Comparison of ENCODE assay signal across 19 cellular contexts in genomic region chrX:122622800-122623199, GRCh38.
"Had no signal": no experiment of that assay in that cellular context is flagged by ENCODE, and none has a peak within 500 bp of the region (broad histone marks: within the 10 kb centered on the region; RNA-seq: fewer than 3 reads in every experiment).

No MANE protein-coding gene starts in this region.

- H3K27ac ChIP-seq: brain microvascular endothelial cell, gastrocnemius medialis, heart right ventricle, ovary, tibial artery, vagina had no signal

- H3K9me3 ChIP-seq: gastrocnemius medialis, ovary, tibial artery, vagina had no signal

- H3K9me3 Mint-ChIP-seq: activated B cell treated with CpG ODN at 0.5 μM for 24 hours had no signal

- H3K27me3 ChIP-seq: brain microvascular endothelial cell, gastrocnemius medialis, heart right ventricle, ovary, tibial artery, vagina had no signal

- H3K36me3 Mint-ChIP-seq: activated naive CD8-positive, alpha-beta T cell had no signal

- H3K36me3 ChIP-seq: brain microvascular endothelial cell, gastrocnemius medialis, heart right ventricle, ovary, tibial artery, vagina had no signal

- H3K4me3 ChIP-seq: gastrocnemius medialis, heart right ventricle, ovary, tibial artery, vagina had no signal

- H3K27ac Mint-ChIP-seq: activated B cell treated with CpG ODN at 0.5 μM for 24 hours; activated CD4-positive, alpha-beta T cell treated with anti-CD3 and anti-CD28 coated beads, Interleukin-2, amount 10 ng/mL, durations not matched to agents 7 days and 5 days; activated naive CD8-positive, alpha-beta T cell; activated T-cell treated with anti-CD3 and anti-CD28 coated beads, Interleukin-2, amount 50 U/mL, for 72 hours; dendritic cell treated with granulocyte-macrophage colony-stimulating factor and Interleukin-4, amounts not matched to agents 40 ng/mL and 50 ng/mL, for 4 days had no signal

- H3K27me3 Mint-ChIP-seq: activated B cell treated with CpG ODN at 0.5 μM for 24 hours; activated CD4-positive, alpha-beta T cell treated with anti-CD3 and anti-CD28 coated beads, Interleukin-2, amount 10 ng/mL, durations not matched to agents 7 days and 5 days; activated naive CD8-positive, alpha-beta T cell; dendritic cell treated with granulocyte-macrophage colony-stimulating factor and Interleukin-4, amounts not matched to agents 40 ng/mL and 50 ng/mL, for 4 days had no signal

- H3K4me3 Mint-ChIP-seq: activated B cell treated with CpG ODN at 0.5 μM for 24 hours; activated CD4-positive, alpha-beta T cell treated with anti-CD3 and anti-CD28 coated beads, Interleukin-2, amount 10 ng/mL, durations not matched to agents 7 days and 5 days; activated naive CD8-positive, alpha-beta T cell; activated T-cell treated with anti-CD3 and anti-CD28 coated beads, Interleukin-2, amount 50 U/mL, for 72 hours; dendritic cell treated with granulocyte-macrophage colony-stimulating factor and Interleukin-4, amounts not matched to agents 40 ng/mL and 50 ng/mL, for 4 days; neural crest cell had no signal

- DNase-seq: activated B cell treated with CpG ODN at 0.5 μM for 24 hours; activated CD4-positive, alpha-beta T cell treated with anti-CD3 and anti-CD28 coated beads, Interleukin-2, amount 10 ng/mL, durations not matched to agents 7 days and 5 days; activated CD8-positive, alpha-beta memory T cell treated with anti-CD3 and anti-CD28 coated beads, Interleukin-2, amount 50 U/mL, for 48 hours; activated gamma-delta T cell treated with Interleukin-2 at 50 U/mL for 16 hours; activated T-cell treated with anti-CD3 and anti-CD28 coated beads, Interleukin-2, amount 50 U/mL, for 72 hours; brain microvascular endothelial cell; effector memory CD4-positive, alpha-beta T cell; gastrocnemius medialis; heart right ventricle; left cardiac atrium; midbrain; ovary; stimulated activated CD4-positive, alpha-beta T cell treated with anti-CD3 and anti-CD28 coated beads, Interleukin-4, amount 100 ng/mL, for 1 hour; stimulated activated naive CD4-positive, alpha-beta T cell; tibial artery had no signal

- H3K4me1 ChIP-seq: gastrocnemius medialis, heart right ventricle, tibial artery, vagina had no signal

- H3K4me1 Mint-ChIP-seq: activated B cell treated with CpG ODN at 0.5 μM for 24 hours; activated CD4-positive, alpha-beta T cell treated with anti-CD3 and anti-CD28 coated beads, Interleukin-2, amount 10 ng/mL, durations not matched to agents 7 days and 5 days; neural crest cell had no signal
